8 cellular contexts compared by ENCODE assay signal in genomic region chr3:56855856-56856538, GRCh38. TPM values are rescaled to one million over a fixed set of nuclear protein-coding genes. Genes with fewer than 3 reads are reported as not detected.
A peak's percentile ranks its signal among the peaks of the same experiment; 100 is the strongest.
DNase-seq lines count a peak whose midpoint lies in the region; ATAC-seq, FAIRE-seq and TF ChIP-seq lines count a peak whose summit lies in the region.

No MANE protein-coding gene starts in this region.

- H3K4me3 Mint-ChIP-seq in activated CD8-positive, alpha-beta T cell treated with anti-CD3 and anti-CD28 coated beads for 36 hours: no peak overlapping the region

- TF ChIP-seq POLR2A in sigmoid colon (IDR thresholded peaks at IDR 0.05): no peak

- DNase-seq in C1 segment of cervical spinal cord (lab: John Stamatoyannopoulos, UW) (peak in 9 of 14 donors; percentile 8 to 71 (median 47)), HEK293T (ENCODE audit: extremely low spot score) (peak; percentile 49), globus pallidus (ENCODE audit: low spot score) (peak; percentile 88), sigmoid colon (no peak), RWPE1 (ENCODE audit: low spot score) (no peak), coronary artery (ENCODE audit: low spot score) (no peak), small intestine (no peak)
- peak; percentile 60 for DNase-seq in activated CD8-positive, alpha-beta T cell treated with anti-CD3 and anti-CD28 coated beads for 36 hours

- WGBS in sigmoid colon, 2 donors: 74 to 77% methylated on average over 9 of the region's 9 CpGs
- 69 to 77% (median 70%) methylated on average over 9 of the region's 9 CpGs for WGBS in small intestine, 3 donors

- intact Hi-C loops in activated CD8-positive, alpha-beta T cell treated with anti-CD3 and anti-CD28 coated beads for 36 hours (cut with micrococcal nuclease): no loop called here
- intact Hi-C loops in sigmoid colon (cut with DNase I): no loop called here

- H3K36me3 ChIP-seq in sigmoid colon: no peaks in the 10 kb centered on the region
- H3K36me3 ChIP-seq in small intestine (ENCODE audit: control insufficient read depth in 2 of 2, insufficient read depth in 2 of 2, low read length in 2 of 2): no peaks in the 10 kb centered on the region

- no peak for TF ChIP-seq EP300 in sigmoid colon (IDR thresholded peaks at IDR 0.05)

- no peaks in the 10 kb centered on the region for H3K27me3 Mint-ChIP-seq in activated CD8-positive, alpha-beta T cell treated with anti-CD3 and anti-CD28 coated beads for 36 hours

- no peak for FAIRE-seq in small intestine (lab: Jason Lieb, UNC)

- no peaks in the 10 kb centered on the region for H3K27me3 ChIP-seq in sigmoid colon
- H3K27me3 ChIP-seq in small intestine (ENCODE audit: control insufficient read depth in 2 of 2, insufficient read depth in 2 of 2, low read length in 2 of 2): no peaks in the 10 kb centered on the region

- peaks cover 53% of the 10 kb centered on the region for H3K4me1 Mint-ChIP-seq in activated CD8-positive, alpha-beta T cell treated with anti-CD3 and anti-CD28 coated beads for 36 hours (ENCODE audit: low read depth)

- CTCF ChIA-PET in HEK293T (lab: Yijun Ruan, JAX): no interaction called here
- CTCF ChIA-PET in activated CD8-positive, alpha-beta T cell treated with anti-CD3 and anti-CD28 coated beads for 36 hours (lab: Charles Lee): interaction anchor here (0.7 to 4.3 kb wide), 16 partner anchors 9 to 162 kb away, joined by 3 to 23 read pairs (median 3); no protein-coding TSS in a partner anchor
- CTCF ChIA-PET in RWPE1 (lab: Yijun Ruan, JAX): interaction anchor here (0.7 kb wide), 1 partner anchor 10 kb away, joined by 3 read pairs; no protein-coding TSS in a partner anchor

- H3K27ac ChIP-seq in sigmoid colon (peak overlapping the region in 2 of 4 donors; percentile 4 to 23), RWPE1 (no peak overlapping the region), coronary artery (no peak overlapping the region), small intestine (ENCODE audit: low read depth in 1 of 2, low read length in 1 of 2) (no peak overlapping the region)

- peaks cover 5% of the 10 kb centered on the region for H3K36me3 Mint-ChIP-seq in activated CD8-positive, alpha-beta T cell treated with anti-CD3 and anti-CD28 coated beads for 36 hours (ENCODE audit: low read depth)

- H3K9me3 ChIP-seq in sigmoid colon (no peaks in the 10 kb centered on the region), small intestine (ENCODE audit: control insufficient read depth, low read depth) (no peaks in the 10 kb centered on the region)

- peak; percentile 74 for ATAC-seq in activated CD8-positive, alpha-beta T cell treated with anti-CD3 and anti-CD28 coated beads for 36 hours

- H3K4me3 ChIP-seq in sigmoid colon: no peak overlapping the region
- H3K4me3 ChIP-seq in coronary artery: no peak overlapping the region
- no peak overlapping the region for H3K4me3 ChIP-seq in small intestine (ENCODE audit: low read depth in 1 of 2, low read length in 2 of 2)

- H3K9me3 Mint-ChIP-seq in activated CD8-positive, alpha-beta T cell treated with anti-CD3 and anti-CD28 coated beads for 36 hours: peaks cover 2% of the 10 kb centered on the region

- peaks cover 0 to 38% (median 21%) of the 10 kb centered on the region in 4 donors for H3K4me1 ChIP-seq in sigmoid colon
- no peaks in the 10 kb centered on the region for H3K4me1 ChIP-seq in small intestine (ENCODE audit: control insufficient read depth in 2 of 2, insufficient read depth in 1 of 2, low read depth in 1 of 2, low read length in 1 of 2)

- peak; percentile 76 for TF ChIP-seq CTCF in activated CD8-positive, alpha-beta T cell treated with anti-CD3 and anti-CD28 coated beads for 36 hours (IDR thresholded peaks at IDR 0.05)
- peak in 3 of 4 experiments; percentile 20 to 56 (median 37) for TF ChIP-seq CTCF in sigmoid colon (IDR thresholded peaks at IDR 0.05)
- no peak; the same call in 1 of the 2 replicates for TF ChIP-seq CTCF in RWPE1 (conservative IDR thresholded peaks at IDR 0.05; ENCODE audit: low read depth)
- TF ChIP-seq CTCF in coronary artery (IDR thresholded peaks at IDR 0.05): no peak

- POLR2A ChIA-PET in HEK293T (lab: Yijun Ruan, JAX): no interaction called here
- POLR2A ChIA-PET in activated CD8-positive, alpha-beta T cell treated with anti-CD3 and anti-CD28 coated beads for 36 hours (lab: Charles Lee): interaction anchor here (1.0 kb wide), 1 partner anchor 87 kb away, joined by 3 read pairs; no protein-coding TSS in a partner anchor
- POLR2A ChIA-PET in RWPE1 (lab: Yijun Ruan, JAX; ENCODE audit: low non-redundant PET): no interaction called here

- H3K27ac Mint-ChIP-seq in activated CD8-positive, alpha-beta T cell treated with anti-CD3 and anti-CD28 coated beads for 36 hours: peak overlapping the region; percentile 62

TF ChIP-seq in HEK293T, 16 proteins besides CTCF, POLR2A, EP300 and RAD21:
- TF ChIP-seq SP1 (IDR thresholded peaks at IDR 0.05): no peak
- no peak for TF ChIP-seq HDGF (IDR thresholded peaks at IDR 0.05; ENCODE audit: borderline replicate concordance)
- no peak for TF ChIP-seq FOXM1 (IDR thresholded peaks at IDR 0.05; ENCODE audit: borderline replicate concordance)
- no peak for TF ChIP-seq TARDBP (IDR thresholded peaks at IDR 0.05)
- TF ChIP-seq PKNOX1 (IDR thresholded peaks at IDR 0.05): no peak
- TF ChIP-seq NFRKB (IDR thresholded peaks at IDR 0.05): no peak
- no peak for TF ChIP-seq FOXA1 (IDR thresholded peaks at IDR 0.05)
- no peak for TF ChIP-seq CTBP1 (IDR thresholded peaks at IDR 0.05; ENCODE audit: borderline replicate concordance)
- no peak for TF ChIP-seq ARNT (IDR thresholded peaks at IDR 0.05)
- TF ChIP-seq ELF4 (IDR thresholded peaks at IDR 0.05): no peak
- no peak for TF ChIP-seq BHLHE40 (IDR thresholded peaks at IDR 0.05; ENCODE audit: borderline replicate concordance)
- TF ChIP-seq SUZ12 (IDR thresholded peaks at IDR 0.05): no peak
- TF ChIP-seq LEF1 (IDR thresholded peaks at IDR 0.05; ENCODE audit: borderline replicate concordance): no peak

RNA-seq across cellular contexts. Expression of gene ARHGEF3, which starts 54.2 kb away (rescaled TPM):
- 10 to 100 TPM; 63.0 to 66.5 TPM for total RNA-seq in activated CD8-positive, alpha-beta T cell treated with anti-CD3 and anti-CD28 coated beads for 36 hours
- 10 to 100 TPM; 20.3 to 34.2 (median 24.5) TPM for total RNA-seq in sigmoid colon
- 10 to 100 TPM in 1 of 3 donors, 1 to 10 TPM in 2; 5.3 to 17.9 (median 7.8) TPM for polyA plus RNA-seq in sigmoid colon
- 1 to 10 TPM; 1.6 to 9.0 (median 4.6) TPM for polyA plus RNA-seq in small intestine

Comparison
In these comparisons a context has a peak if more than half of its experiments do, and no peak if none do; other contexts are left out.
1. DNase-seq: peak in C1 segment of cervical spinal cord (9 of 14), HEK293T (single experiment), activated CD8-positive, alpha-beta T cell treated with anti-CD3 and anti-CD28 coated beads for 36 hours (single experiment) and globus pallidus (single experiment); none in sigmoid colon (single experiment), RWPE1 (single experiment), coronary artery (single experiment) and small intestine (single experiment).
2. CTCF ChIP-seq: peak in activated CD8-positive, alpha-beta T cell treated with anti-CD3 and anti-CD28 coated beads for 36 hours (single experiment) and sigmoid colon (3 of 4); none in RWPE1 (single experiment) and coronary artery (single experiment).